ENCODE assay signal across 8 cellular contexts in genomic region chr5:139708877-139709586, GRCh38.
DNase-seq lines count a peak whose midpoint lies in the region; TF ChIP-seq lines count a peak whose summit lies in the region.

No MANE protein-coding gene starts in this region.

- H3K27ac Mint-ChIP-seq in activated naive CD4-positive, alpha-beta T cell treated with anti-CD3 and anti-CD28 coated beads, Interleukin-2, amount 10 ng/mL, durations not matched to agents 7 days and 5 days = no peak overlapping the region
- no peak overlapping the region for H3K27ac Mint-ChIP-seq in activated CD4-positive, alpha-beta T cell treated with anti-CD3 and anti-CD28 coated beads, Interleukin-2, amount 10 ng/mL, durations not matched to agents 24 days and 14 days

- H3K27me3 Mint-ChIP-seq in activated naive CD4-positive, alpha-beta T cell treated with anti-CD3 and anti-CD28 coated beads, Interleukin-2, amount 10 ng/mL, durations not matched to agents 7 days and 5 days = peaks cover 85% of the 10 kb centered on the region
- peaks cover 43% of the 10 kb centered on the region for H3K27me3 Mint-ChIP-seq in activated CD4-positive, alpha-beta T cell treated with anti-CD3 and anti-CD28 coated beads, Interleukin-2, amount 10 ng/mL, durations not matched to agents 24 days and 14 days

- CTCF ChIA-PET in activated naive CD4-positive, alpha-beta T cell treated with anti-CD3 and anti-CD28 coated beads, Interleukin-2, amount 10 ng/mL, durations not matched to agents 7 days and 5 days (lab: Charles Lee) = interaction anchor here (1.6 kb wide), 2 partner anchors 18 to 71 kb away, joined by 3 to 6 read pairs; no protein-coding TSS in a partner anchor

- peak; percentile 21 for DNase-seq in NCI-H1436 (lab: John Stamatoyannopoulos, UW)
- DNase-seq in NCI-H1436 treated with DMSO at 0.1 percent for 48 hours (lab: John Stamatoyannopoulos, UW) = no peak
- DNase-seq in NCI-H82 (lab: John Stamatoyannopoulos, UW) = peak; percentile 82
- DNase-seq in effector memory CD4-positive, alpha-beta T cell = no peak
- peak; percentile 53 to 80 for DNase-seq in lung microvascular endothelial cell (ENCODE audit: low read depth in 2 of 2)
- DNase-seq in transverse colon = peak; percentile 53
- no peak for DNase-seq in activated naive CD4-positive, alpha-beta T cell treated with anti-CD3 and anti-CD28 coated beads, Interleukin-2, amount 10 ng/mL, durations not matched to agents 7 days and 5 days
- DNase-seq in activated CD4-positive, alpha-beta T cell treated with anti-CD3 and anti-CD28 coated beads, Interleukin-2, amount 10 ng/mL, durations not matched to agents 24 days and 14 days = no peak

- TF ChIP-seq CTCF in transverse colon (IDR thresholded peaks at IDR 0.05) = no peak

- intact Hi-C loops in transverse colon (cut with DNase I; ENCODE audit: low total_unique reads) = no loop called here
- intact Hi-C loops in activated CD4-positive, alpha-beta T cell treated with anti-CD3 and anti-CD28 coated beads, Interleukin-2, amount 10 ng/mL, durations not matched to agents 24 days and 14 days (cut with micrococcal nuclease) = no loop called here

- H3K9me3 ChIP-seq in effector memory CD4-positive, alpha-beta T cell (ENCODE audit: control insufficient read depth, low read length) = no peaks in the 10 kb centered on the region
- H3K9me3 ChIP-seq in transverse colon = no peaks in the 10 kb centered on the region

- WGBS in transverse colon (ENCODE audit: low coverage in 1 of 2), 2 donors = 30% methylated on average over 24 of the region's 44 CpGs; no CpG with 5 or more reads in 1 of the 2 donors

- peak overlapping the region; percentile 11 for H3K27ac ChIP-seq in effector memory CD4-positive, alpha-beta T cell (ENCODE audit: insufficient read depth, low read length, poor library complexity, severe bottlenecking)
- H3K27ac ChIP-seq in transverse colon = peak overlapping the region; percentile 36 to 66 (median 52)

- H3K4me1 Mint-ChIP-seq in activated naive CD4-positive, alpha-beta T cell treated with anti-CD3 and anti-CD28 coated beads, Interleukin-2, amount 10 ng/mL, durations not matched to agents 7 days and 5 days = peaks cover 16% of the 10 kb centered on the region
- peaks cover 13% of the 10 kb centered on the region for H3K4me1 Mint-ChIP-seq in activated CD4-positive, alpha-beta T cell treated with anti-CD3 and anti-CD28 coated beads, Interleukin-2, amount 10 ng/mL, durations not matched to agents 24 days and 14 days

- H3K27me3 ChIP-seq in effector memory CD4-positive, alpha-beta T cell (replicated peaks; ENCODE audit: control insufficient read depth, insufficient read depth, low read length, poor library complexity, severe bottlenecking) = peaks cover 9% of the 10 kb centered on the region
- H3K27me3 ChIP-seq in transverse colon = peaks cover 30% of the 10 kb centered on the region

- H3K9me3 Mint-ChIP-seq in activated naive CD4-positive, alpha-beta T cell treated with anti-CD3 and anti-CD28 coated beads, Interleukin-2, amount 10 ng/mL, durations not matched to agents 7 days and 5 days = no peaks in the 10 kb centered on the region
- H3K9me3 Mint-ChIP-seq in activated CD4-positive, alpha-beta T cell treated with anti-CD3 and anti-CD28 coated beads, Interleukin-2, amount 10 ng/mL, durations not matched to agents 24 days and 14 days = no peaks in the 10 kb centered on the region

- no peaks in the 10 kb centered on the region for H3K36me3 Mint-ChIP-seq in activated naive CD4-positive, alpha-beta T cell treated with anti-CD3 and anti-CD28 coated beads, Interleukin-2, amount 10 ng/mL, durations not matched to agents 7 days and 5 days
- no peaks in the 10 kb centered on the region for H3K36me3 Mint-ChIP-seq in activated CD4-positive, alpha-beta T cell treated with anti-CD3 and anti-CD28 coated beads, Interleukin-2, amount 10 ng/mL, durations not matched to agents 24 days and 14 days (ENCODE audit: low read depth)

- peaks cover 23% of the 10 kb centered on the region for H3K4me1 ChIP-seq in effector memory CD4-positive, alpha-beta T cell (ENCODE audit: control insufficient read depth, insufficient read depth, low read length, poor library complexity, severe bottlenecking)
- peaks cover 13 to 40% (median 35%) of the 10 kb centered on the region in 4 donors for H3K4me1 ChIP-seq in transverse colon

- TF ChIP-seq POLR2A in transverse colon (IDR thresholded peaks at IDR 0.05) = no peak

- in situ Hi-C loops in transverse colon (cut with MboI; ENCODE audit: low pct_ligation_motif_present in 1 of 4, low pct_unique_long_range_greater_than_20kb in 1 of 4, low sequenced_read_pairs in 3 of 4) = no loop called here

- no peak overlapping the region for H3K4me3 ChIP-seq in effector memory CD4-positive, alpha-beta T cell (ENCODE audit: insufficient read depth, low read depth, low read length, poor library complexity, severe bottlenecking)
- H3K4me3 ChIP-seq in transverse colon = peak overlapping the region in 3 of 4 donors; percentile 22 to 40 (median 34)

- no peak overlapping the region for H3K4me3 Mint-ChIP-seq in activated naive CD4-positive, alpha-beta T cell treated with anti-CD3 and anti-CD28 coated beads, Interleukin-2, amount 10 ng/mL, durations not matched to agents 7 days and 5 days
- H3K4me3 Mint-ChIP-seq in activated CD4-positive, alpha-beta T cell treated with anti-CD3 and anti-CD28 coated beads, Interleukin-2, amount 10 ng/mL, durations not matched to agents 24 days and 14 days = no peak overlapping the region

- no peaks in the 10 kb centered on the region for H3K36me3 ChIP-seq in effector memory CD4-positive, alpha-beta T cell (ENCODE audit: control insufficient read depth, insufficient read depth, low read length)
- no peaks in the 10 kb centered on the region for H3K36me3 ChIP-seq in transverse colon

- TF ChIP-seq EP300 in transverse colon (IDR thresholded peaks at IDR 0.05; ENCODE audit: low read depth) = no peak

Comparison
In these comparisons a context has a peak if more than half of its experiments do, and no peak if none do; other contexts are left out.
1. DNase-seq: peak in NCI-H1436 (single experiment), NCI-H82 (single experiment), lung microvascular endothelial cell (2 of 2) and transverse colon (single experiment); none in NCI-H1436 treated with DMSO at 0.1 percent for 48 hours (single experiment), effector memory CD4-positive, alpha-beta T cell (0 of 3), activated naive CD4-positive, alpha-beta T cell treated with anti-CD3 and anti-CD28 coated beads, Interleukin-2, amount 10 ng/mL, durations not matched to agents 7 days and 5 days (single experiment) and activated CD4-positive, alpha-beta T cell treated with anti-CD3 and anti-CD28 coated beads, Interleukin-2, amount 10 ng/mL, durations not matched to agents 24 days and 14 days (single experiment).